17 cellular contexts compared by ENCODE assay signal in the genomic region with DNA sequence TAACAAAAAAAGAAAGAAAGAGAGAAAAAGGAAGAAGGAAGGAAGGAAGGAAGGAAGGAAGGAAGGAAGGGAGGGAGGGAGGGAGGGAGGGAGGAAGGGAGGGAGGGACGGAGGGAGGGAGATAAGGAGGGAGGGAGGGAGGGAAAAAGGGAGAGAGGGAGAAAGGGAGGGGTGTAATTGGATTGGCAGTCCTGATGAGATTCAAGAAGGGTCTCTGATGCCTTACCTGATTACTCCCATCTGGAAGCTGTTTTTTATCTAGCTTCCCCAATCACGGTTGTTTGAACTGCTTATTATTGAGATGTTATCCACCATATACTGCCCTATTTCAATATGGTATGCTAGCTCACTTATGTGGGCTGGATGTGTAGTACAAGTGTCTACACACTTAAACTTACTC. TPM values are rescaled to one million over a fixed set of nuclear protein-coding genes. Genes with fewer than 3 reads are reported as not detected.
DNase-seq lines count a peak whose midpoint lies in the region; ATAC-seq and TF ChIP-seq lines count a peak whose summit lies in the region.
"Had no signal": no experiment of that assay in that cellular context is flagged by ENCODE, and none has a peak within 500 bp of the region (broad histone marks: within the 10 kb centered on the region; RNA-seq: fewer than 3 reads in every experiment).

No MANE protein-coding gene starts in this region.

- no peaks in the 10 kb centered on the region for H3K9me3 Mint-ChIP-seq in HFFc6
- H3K9me3 Mint-ChIP-seq in chondrocyte (ENCODE audit: low read depth), result no peaks in the 10 kb centered on the region
- H3K9me3 Mint-ChIP-seq in nephron progenitor cell, result no peaks in the 10 kb centered on the region

- H3K27ac Mint-ChIP-seq in HFFc6 (peak overlapping the region; percentile 58; the same call in 1 of the 2 replicates), chondrocyte (ENCODE audit: unreplicated experiment) (peak overlapping the region; percentile 12), nephron progenitor cell (no peak overlapping the region)

- H3K36me3 Mint-ChIP-seq in HFFc6 (ENCODE audit: low read depth) (no peaks in the 10 kb centered on the region), chondrocyte (ENCODE audit: low read depth) (no peaks in the 10 kb centered on the region), nephron progenitor cell (ENCODE audit: low read depth) (no peaks in the 10 kb centered on the region)

- H3K9me3 ChIP-seq in skeletal muscle satellite cell (replicated peaks; ENCODE audit: low read length), result no peaks in the 10 kb centered on the region
- H3K9me3 ChIP-seq: BLaER1 had no signal

- no peak overlapping the region for H3K4me3 ChIP-seq in skeletal muscle satellite cell (ENCODE audit: low read length)
- H3K4me3 ChIP-seq: BLaER1 had no signal

- no peak for DNase-seq in HFFc6
- peak; percentile 6 for DNase-seq in NCI-H82 treated with DMSO at 0.1 percent for 48 hours (lab: John Stamatoyannopoulos, UW; ENCODE audit: unreplicated experiment)
- no peak for DNase-seq in chondrocyte (ENCODE audit: low spot score)
- DNase-seq in nephron progenitor cell, result no peak
- DNase-seq in KBM-7, result no peak
- DNase-seq: GDM1, GOT3, NCI-H1092, NCI-H146, NCI-H510A treated with DMSO at 0.1 percent for 48 hours, SIG-M5 had no signal

- H3K4me1 Mint-ChIP-seq in HFFc6 (ENCODE audit: low read depth), result no peaks in the 10 kb centered on the region; the same call in 1 of the 2 replicates
- peaks cover 3% of the 10 kb centered on the region for H3K4me1 Mint-ChIP-seq in chondrocyte (ENCODE audit: low read depth)
- H3K4me1 Mint-ChIP-seq in nephron progenitor cell, result no peaks in the 10 kb centered on the region

- no peak for ATAC-seq in HG03439 (IDR thresholded peaks at IDR 0.05; ENCODE audit: unreplicated experiment)

- H3K27me3 Mint-ChIP-seq in HFFc6 (ENCODE audit: insufficient read depth) (no peaks in the 10 kb centered on the region), chondrocyte (ENCODE audit: low read depth) (no peaks in the 10 kb centered on the region), nephron progenitor cell (ENCODE audit: low read depth, poor library complexity) (no peaks in the 10 kb centered on the region)

- peaks cover 24% of the 10 kb centered on the region for H3K4me1 ChIP-seq in skeletal muscle satellite cell (ENCODE audit: control insufficient read depth, insufficient read depth, low read length)

- H3K36me3 ChIP-seq in skeletal muscle satellite cell (ENCODE audit: insufficient read depth, low read length), result no peaks in the 10 kb centered on the region
- H3K36me3 ChIP-seq: BLaER1 had no signal

- H3K4me2 ChIP-seq in skeletal muscle satellite cell (ENCODE audit: low read length), result peak overlapping the region; percentile 35
- H3K4me2 ChIP-seq: BLaER1, KMS-11 had no signal

- no peaks in the 10 kb centered on the region for H3K27me3 ChIP-seq in skeletal muscle satellite cell (ENCODE audit: control insufficient read depth, insufficient read depth, low read length)
- H3K27me3 ChIP-seq: BLaER1 had no signal

- TF ChIP-seq CTCF in HFFc6 (IDR thresholded peaks at IDR 0.05) (no peak), chondrocyte (IDR thresholded peaks at IDR 0.05) (no peak), nephron progenitor cell (IDR thresholded peaks at IDR 0.05) (no peak)

- H3K4me3 Mint-ChIP-seq in HFFc6 (no peak overlapping the region; the same call in 1 of the 2 replicates), chondrocyte (ENCODE audit: unreplicated experiment) (no peak overlapping the region), nephron progenitor cell (no peak overlapping the region)

- H3K9ac ChIP-seq in skeletal muscle satellite cell (ENCODE audit: low read depth, low read length), result no peak overlapping the region
- H3K9ac ChIP-seq: BLaER1, KMS-11 had no signal

- in situ Hi-C loops in KBM-7 (cut with MboI; ENCODE audit: low pct_unique_long_range_greater_than_20kb, low sequenced_read_pairs), result no loop called here

RNA-seq across cellular contexts. Expression of a gene that starts 27.3 kb away (rescaled TPM):
- 10 to 100 TPM; 26.0 to 31.4 (median 28.1) TPM for total RNA-seq in HFFc6 (2021; fragmentation: NEBNext Ultra II Directional; extraction: Animal tissue kit (Norgen Biotek cat#: 25700))
- 8.2 to 15.0 TPM (median 9.4 TPM) in 3 replicates for total RNA-seq in chondrocyte
- 51.1 and 98.1 TPM in 2 replicates for total RNA-seq in skeletal muscle satellite cell (2012; rRNA removed)

RNA-seq across cellular contexts. Expression of a gene that starts 42.5 kb away (rescaled TPM):
- not detected for total RNA-seq in HFFc6 (2021; fragmentation: NEBNext Ultra II Directional; extraction: Animal tissue kit (Norgen Biotek cat#: 25700))
- not detected in 3 replicates for total RNA-seq in chondrocyte
- total RNA-seq in skeletal muscle satellite cell (2012; rRNA removed), result not detected in 2 replicates
- total RNA-seq: M059J, OCI-LY7 had no signal

RNA-seq across cellular contexts. Expression of a gene that starts 55.3 kb away (rescaled TPM):
- total RNA-seq in HFFc6 (2021; fragmentation: NEBNext Ultra II Directional; extraction: Animal tissue kit (Norgen Biotek cat#: 25700)), result 10 to 100 TPM; 26.4 to 36.5 (median 30.5) TPM
- total RNA-seq in chondrocyte, result 28.4 to 32.3 TPM (median 29.5 TPM) in 3 replicates
- 34.9 and 51.0 TPM in 2 replicates for total RNA-seq in skeletal muscle satellite cell (2012; rRNA removed)

RNA-seq across cellular contexts. Expression of a gene that starts 58.3 kb away (rescaled TPM):
- 10 to 100 TPM; 38.2 to 80.3 (median 54.5) TPM for total RNA-seq in HFFc6 (2021; fragmentation: NEBNext Ultra II Directional; extraction: Animal tissue kit (Norgen Biotek cat#: 25700))
- 6.0 to 14.1 TPM (median 10.6 TPM) in 3 replicates for total RNA-seq in chondrocyte
- total RNA-seq in skeletal muscle satellite cell (2012; rRNA removed), result 246 and 739 TPM in 2 replicates
- total RNA-seq: OCI-LY7 had no signal
